ENCODE assay signal across 1 cellular context in the genomic region with DNA sequence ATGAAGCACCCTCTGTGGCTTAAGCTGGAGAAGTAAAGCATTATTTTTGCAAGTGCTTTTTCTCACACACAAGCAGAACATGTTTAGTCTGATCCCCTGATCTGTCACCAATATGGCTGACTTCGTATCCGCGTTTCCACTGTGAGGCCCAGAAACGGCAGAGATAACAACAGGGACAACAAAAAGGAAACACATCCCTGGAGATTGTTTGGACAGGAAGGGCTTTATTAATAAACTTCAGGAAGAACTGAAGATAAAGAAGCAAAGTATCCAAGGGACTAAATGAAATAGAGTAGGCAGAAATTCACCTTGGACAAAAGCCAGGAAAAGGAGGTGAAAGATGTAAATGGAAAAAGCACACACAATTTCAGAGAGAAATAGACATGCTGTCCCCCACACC.
TF ChIP-seq lines count a peak whose summit lies in the region.

No MANE protein-coding gene starts in this region.

TF ChIP-seq in endothelial cell of umbilical vein, 7 proteins besides CTCF, POLR2A, EP300 and RAD21 (continued from another document):
- TF ChIP-seq MYC (IDR thresholded peaks at IDR 0.05; ENCODE audit: low read depth, low read length) (no peak), FOS (IDR thresholded peaks at IDR 0.05; ENCODE audit: borderline replicate concordance, insufficient read depth, low read length) (no peak)
